Comparison of ENCODE assay signal across 11 cellular contexts in genomic region chr11:13135385-13136271, GRCh38.
DNase-seq lines count a peak whose midpoint lies in the region; ATAC-seq and TF ChIP-seq lines count a peak whose summit lies in the region.
"Had no signal": no experiment of that assay in that cellular context is flagged by ENCODE, and none has a peak within 500 bp of the region (broad histone marks: within the 10 kb centered on the region; RNA-seq: fewer than 3 reads in every experiment).

No MANE protein-coding gene starts in this region.

- peaks cover 32% of the 10 kb centered on the region for H3K4me1 ChIP-seq in mesodermal cell (ENCODE audit: control insufficient read depth, insufficient read depth, low read length, poor library complexity, severe bottlenecking)
- H3K4me1 ChIP-seq: right atrium auricular region, upper lobe of right lung had no signal

- H3K9me3 ChIP-seq in mesodermal cell (ENCODE audit: control insufficient read depth, low read length) = no peaks in the 10 kb centered on the region
- H3K9me3 ChIP-seq: right atrium auricular region, upper lobe of right lung had no signal

- intact Hi-C loops in left colon (cut with DNase I, micrococcal nuclease) = no loop called here

- ATAC-seq in left colon = no peak
- ATAC-seq in GM19324 (IDR thresholded peaks at IDR 0.05; ENCODE audit: low FRiP score, unreplicated experiment) = no peak
- ATAC-seq in GM19452 (IDR thresholded peaks at IDR 0.05; ENCODE audit: unreplicated experiment) = no peak
- no peak for ATAC-seq in GM21717 (IDR thresholded peaks at IDR 0.05; ENCODE audit: unreplicated experiment)
- ATAC-seq: upper lobe of right lung had no signal

- H3K36me3 ChIP-seq in brain microvascular endothelial cell (replicated peaks) (no peaks in the 10 kb centered on the region), mesodermal cell (ENCODE audit: control insufficient read depth, insufficient read depth, low read length) (no peaks in the 10 kb centered on the region)
- H3K36me3 ChIP-seq: right atrium auricular region, upper lobe of right lung had no signal

- WGBS in mesodermal cell (ENCODE audit: insufficient coverage in 2 of 2), 2 experiments = 60% methylated on average over 1 to 2 of the region's 3 CpGs

- H3K27ac ChIP-seq in brain microvascular endothelial cell (no peak overlapping the region), mesodermal cell (ENCODE audit: low read depth, low read length, severe bottlenecking) (peak overlapping the region; percentile 95)
- H3K27ac ChIP-seq: right atrium auricular region, upper lobe of right lung had no signal

- DNase-seq in Caki2 (ENCODE audit: low read depth) (peak; percentile 95), NCI-H146 treated with DMSO at 0.1 percent for 48 hours (lab: John Stamatoyannopoulos, UW; ENCODE audit: unreplicated experiment) (peak; percentile 43), brain microvascular endothelial cell (peak; percentile 81), left colon (no peak)
- DNase-seq: activated CD4-positive, alpha-beta T cell treated with anti-CD3 and anti-CD28 coated beads, Interleukin-2, amount 10 ng/mL, durations not matched to agents 7 days and 5 days; upper lobe of right lung had no signal

- in situ Hi-C loops in Caki2 (cut with HindIII; ENCODE audit: low pct_unique_long_range_greater_than_20kb, low sequenced_read_pairs) (no loop called here), brain microvascular endothelial cell (cut with HindIII; ENCODE audit: low pct_ligation_motif_present, low sequenced_read_pairs) (no loop called here)

- no peak overlapping the region for H3K4me3 ChIP-seq in brain microvascular endothelial cell (ENCODE audit: low read depth, low read length)
- no peak overlapping the region for H3K4me3 ChIP-seq in mesodermal cell (ENCODE audit: extremely low read depth, insufficient read depth, low read length, poor library complexity, severe bottlenecking)
- H3K4me3 ChIP-seq: right atrium auricular region, upper lobe of right lung had no signal

- no peaks in the 10 kb centered on the region for H3K27me3 ChIP-seq in brain microvascular endothelial cell (replicated peaks)
- H3K27me3 ChIP-seq: right atrium auricular region, upper lobe of right lung had no signal

- no peak for TF ChIP-seq CTCF in brain microvascular endothelial cell (IDR thresholded peaks at IDR 0.05; ENCODE audit: low read depth, low read length, missing control alignments)

Comparison
In these comparisons a context has a peak if more than half of its experiments do, and no peak if none do; other contexts are left out.
1. DNase-seq: peak in Caki2 (single experiment), NCI-H146 treated with DMSO at 0.1 percent for 48 hours (single experiment) and brain microvascular endothelial cell (single experiment); none in left colon (0 of 2).